In genomic region chr11:16791494-16791961, GRCh38 we compare ENCODE assay signal across 8 cellular contexts. TPM values are rescaled to one million over a fixed set of nuclear protein-coding genes. Genes with fewer than 3 reads are reported as not detected.
DNase-seq lines count a peak whose midpoint lies in the region; ATAC-seq and TF ChIP-seq lines count a peak whose summit lies in the region.
"Had no signal": no experiment of that assay in that cellular context is flagged by ENCODE, and none has a peak within 500 bp of the region (broad histone marks: within the 10 kb centered on the region; RNA-seq: fewer than 3 reads in every experiment).

No MANE protein-coding gene starts in this region.

- no peak overlapping the region for H3K4me3 Mint-ChIP-seq in stimulated activated naive CD8-positive, alpha-beta T cell treated with anti-CD3 and anti-CD28 coated beads, Interleukin-15, Interleukin-2, amounts not matched to agents 100 ng/mL and 50 ng/mL, for 24 hours
- H3K4me3 Mint-ChIP-seq: naive B cell had no signal

- H3K27ac Mint-ChIP-seq in stimulated activated naive CD8-positive, alpha-beta T cell treated with anti-CD3 and anti-CD28 coated beads, Interleukin-15, Interleukin-2, amounts not matched to agents 100 ng/mL and 50 ng/mL, for 24 hours: peak overlapping the region; percentile 26

- TF ChIP-seq CTCF in WI38 (IDR thresholded peaks at IDR 0.05; ENCODE audit: low read depth, low read length): no peak

- no peaks in the 10 kb centered on the region for H3K27me3 Mint-ChIP-seq in stimulated activated naive CD8-positive, alpha-beta T cell treated with anti-CD3 and anti-CD28 coated beads, Interleukin-15, Interleukin-2, amounts not matched to agents 100 ng/mL and 50 ng/mL, for 24 hours
- H3K27me3 Mint-ChIP-seq: naive B cell had no signal

- ATAC-seq in left ventricle myocardium superior (peak; percentile 55), HG03571 (IDR thresholded peaks at IDR 0.05; ENCODE audit: unreplicated experiment) (no peak), GM21360 (IDR thresholded peaks at IDR 0.05; ENCODE audit: unreplicated experiment) (no peak)

- peaks cover 21% of the 10 kb centered on the region for H3K4me1 Mint-ChIP-seq in stimulated activated naive CD8-positive, alpha-beta T cell treated with anti-CD3 and anti-CD28 coated beads, Interleukin-15, Interleukin-2, amounts not matched to agents 100 ng/mL and 50 ng/mL, for 24 hours (ENCODE audit: low read depth)

- no peaks in the 10 kb centered on the region for H3K9me3 Mint-ChIP-seq in stimulated activated naive CD8-positive, alpha-beta T cell treated with anti-CD3 and anti-CD28 coated beads, Interleukin-15, Interleukin-2, amounts not matched to agents 100 ng/mL and 50 ng/mL, for 24 hours
- H3K9me3 Mint-ChIP-seq: naive B cell had no signal

- intact Hi-C loops in left ventricle myocardium superior (cut with micrococcal nuclease): no loop called here

- DNase-seq in HPDE6-E6E7 (ENCODE audit: extremely low spot score): peak; percentile 68
- no peak for DNase-seq in left ventricle myocardium superior
- no peak for DNase-seq in stimulated activated CD4-positive, alpha-beta T cell treated with anti-CD3 and anti-CD28 coated beads, Interleukin-4, amount 100 ng/mL, for 24 hours
- DNase-seq: naive B cell had no signal

- no peaks in the 10 kb centered on the region for H3K36me3 Mint-ChIP-seq in stimulated activated naive CD8-positive, alpha-beta T cell treated with anti-CD3 and anti-CD28 coated beads, Interleukin-15, Interleukin-2, amounts not matched to agents 100 ng/mL and 50 ng/mL, for 24 hours (ENCODE audit: low read depth)
- H3K36me3 Mint-ChIP-seq: naive B cell had no signal

- H3K4me3 ChIP-seq in WI38 (ENCODE audit: low read depth, low read length): peak overlapping the region; percentile 25; the same call in 1 of the 2 replicates

RNA-seq across cellular contexts. Expression of gene C11orf58, which starts 53.1 kb away (rescaled TPM):
- 112 TPM for total RNA-seq in left ventricle myocardium superior
